Comparison of ENCODE assay signal across 33 cellular contexts in genomic region chr11:121539000-121539399, GRCh38.
DNase-seq lines count a peak whose midpoint lies in the region; ATAC-seq and TF ChIP-seq lines count a peak whose summit lies in the region.
"Had no signal": no experiment of that assay in that cellular context is flagged by ENCODE, and none has a peak within 500 bp of the region (broad histone marks: within the 10 kb centered on the region; RNA-seq: fewer than 3 reads in every experiment).

No MANE protein-coding gene starts in this region.

- no peaks in the 10 kb centered on the region for H3K4me1 ChIP-seq in suprapubic skin
- H3K4me1 ChIP-seq: breast epithelium, Caco-2, colonic mucosa, gastroesophageal sphincter had no signal

- no peak for DNase-seq in activated CD8-positive, alpha-beta T cell treated with anti-CD3 and anti-CD28 coated beads for 36 hours
- no peak for DNase-seq in activated CD8-positive, alpha-beta T cell treated with anti-CD3 and anti-CD28 coated beads, Interleukin-2, amount 10 ng/mL, durations not matched to agents 7 days and 5 days
- no peak for DNase-seq in T-helper 2 cell treated with Interferon-gamma antibody and Interleukin-4, amounts not matched to agents 5 μg/mL and 100 μg/mL, for 36 hours (ENCODE audit: low spot score)
- no peak for DNase-seq in natural killer cell
- DNase-seq in suprapubic skin (ENCODE audit: low spot score in 2 of 2), result no peak
- no peak for DNase-seq in cerebellar cortex (ENCODE audit: low spot score)
- no peak for DNase-seq in NCI-H128 (lab: John Stamatoyannopoulos, UW; ENCODE audit: unreplicated experiment)
- DNase-seq: activated CD4-positive, alpha-beta T cell treated with anti-CD3 and anti-CD28 coated beads for 48 hours; activated effector memory CD4-positive, alpha-beta T cell treated with Interleukin-2 at 50 U/mL for 16 hours; AML-193; amniotic stem cell; Caco-2; colonic mucosa; effector memory CD4-positive, alpha-beta T cell; EL; H7; hypothalamus; Kasumi-1; left ventricle myocardium inferior; MV-4-11; NCI-H1694 treated with DMSO at 0.1 percent for 48 hours; NCI-H69; nephron progenitor cell; ovary; retina; stimulated activated CD4-positive, alpha-beta T cell treated with anti-CD3 and anti-CD28 coated beads, Interleukin-2, amount 100 ng/mL, for 24 hours had no signal

- H3K4me1 Mint-ChIP-seq in activated CD8-positive, alpha-beta T cell treated with anti-CD3 and anti-CD28 coated beads for 36 hours (ENCODE audit: low read depth), result peaks cover 64% of the 10 kb centered on the region
- peaks cover 45% of the 10 kb centered on the region for H3K4me1 Mint-ChIP-seq in activated CD8-positive, alpha-beta T cell treated with anti-CD3 and anti-CD28 coated beads, Interleukin-2, amount 10 ng/mL, durations not matched to agents 7 days and 5 days (ENCODE audit: low read depth)
- peaks cover 20% of the 10 kb centered on the region for H3K4me1 Mint-ChIP-seq in T-helper 2 cell treated with Interferon-gamma antibody and Interleukin-4, amounts not matched to agents 5 μg/mL and 100 μg/mL, for 36 hours (ENCODE audit: low read depth)
- peaks cover 33 to 51% of the 10 kb centered on the region in 2 donors for H3K4me1 Mint-ChIP-seq in natural killer cell
- H3K4me1 Mint-ChIP-seq: mesothelial cell of epicardium, nephron progenitor cell had no signal

- H3K27ac Mint-ChIP-seq in activated CD8-positive, alpha-beta T cell treated with anti-CD3 and anti-CD28 coated beads for 36 hours, result peak overlapping the region; percentile 71
- no peak overlapping the region for H3K27ac Mint-ChIP-seq in activated CD8-positive, alpha-beta T cell treated with anti-CD3 and anti-CD28 coated beads, Interleukin-2, amount 10 ng/mL, durations not matched to agents 7 days and 5 days
- no peak overlapping the region for H3K27ac Mint-ChIP-seq in T-helper 2 cell treated with Interferon-gamma antibody and Interleukin-4, amounts not matched to agents 5 μg/mL and 100 μg/mL, for 36 hours
- H3K27ac Mint-ChIP-seq in natural killer cell, result peak overlapping the region; percentile 82
- H3K27ac Mint-ChIP-seq: mesothelial cell of epicardium; nephron progenitor cell; T-helper 1 cell treated with Interleukin-12 subunit alpha and Interleukin-12 subunit beta and Interleukin-4 antibody, amounts not matched to agents 30 μg/mL and 1 μg/mL, for 36 hours had no signal

- no peaks in the 10 kb centered on the region for H3K27me3 ChIP-seq in suprapubic skin
- H3K27me3 ChIP-seq: breast epithelium, colonic mucosa, gastroesophageal sphincter, ovary had no signal

- H3K36me3 Mint-ChIP-seq in activated CD8-positive, alpha-beta T cell treated with anti-CD3 and anti-CD28 coated beads for 36 hours (ENCODE audit: low read depth), result peaks cover 34% of the 10 kb centered on the region
- peaks cover 66% of the 10 kb centered on the region for H3K36me3 Mint-ChIP-seq in activated CD8-positive, alpha-beta T cell treated with anti-CD3 and anti-CD28 coated beads, Interleukin-2, amount 10 ng/mL, durations not matched to agents 7 days and 5 days (ENCODE audit: low read depth)
- peaks cover 46% of the 10 kb centered on the region for H3K36me3 Mint-ChIP-seq in T-helper 2 cell treated with Interferon-gamma antibody and Interleukin-4, amounts not matched to agents 5 μg/mL and 100 μg/mL, for 36 hours (ENCODE audit: low read depth)
- peaks cover 28% of the 10 kb centered on the region for H3K36me3 Mint-ChIP-seq in natural killer cell

- no peak for TF ChIP-seq POLR2A in suprapubic skin (IDR thresholded peaks at IDR 0.05)

- TF ChIP-seq EP300 in suprapubic skin (IDR thresholded peaks at IDR 0.05), result no peak

- intact Hi-C loops in activated CD8-positive, alpha-beta T cell treated with anti-CD3 and anti-CD28 coated beads for 36 hours (cut with micrococcal nuclease), result loop anchor here (5.0 to 10.0 kb wide), 2 partner anchors 42 to 74 kb away; no protein-coding TSS in a partner anchor
- intact Hi-C loops in natural killer cell (cut with micrococcal nuclease), result no loop called here

- H3K27me3 Mint-ChIP-seq in activated CD8-positive, alpha-beta T cell treated with anti-CD3 and anti-CD28 coated beads for 36 hours, result no peaks in the 10 kb centered on the region
- no peaks in the 10 kb centered on the region for H3K27me3 Mint-ChIP-seq in activated CD8-positive, alpha-beta T cell treated with anti-CD3 and anti-CD28 coated beads, Interleukin-2, amount 10 ng/mL, durations not matched to agents 7 days and 5 days (ENCODE audit: low read depth)
- H3K27me3 Mint-ChIP-seq in T-helper 2 cell treated with Interferon-gamma antibody and Interleukin-4, amounts not matched to agents 5 μg/mL and 100 μg/mL, for 36 hours (ENCODE audit: low read depth), result no peaks in the 10 kb centered on the region
- H3K27me3 Mint-ChIP-seq in natural killer cell (ENCODE audit: low read depth in 2 of 2), result no peaks in the 10 kb centered on the region

- no peaks in the 10 kb centered on the region for H3K9me3 Mint-ChIP-seq in activated CD8-positive, alpha-beta T cell treated with anti-CD3 and anti-CD28 coated beads for 36 hours
- H3K9me3 Mint-ChIP-seq in activated CD8-positive, alpha-beta T cell treated with anti-CD3 and anti-CD28 coated beads, Interleukin-2, amount 10 ng/mL, durations not matched to agents 7 days and 5 days (ENCODE audit: insufficient read depth), result no peaks in the 10 kb centered on the region
- no peaks in the 10 kb centered on the region for H3K9me3 Mint-ChIP-seq in T-helper 2 cell treated with Interferon-gamma antibody and Interleukin-4, amounts not matched to agents 5 μg/mL and 100 μg/mL, for 36 hours
- H3K9me3 Mint-ChIP-seq in natural killer cell, result no peaks in the 10 kb centered on the region
- H3K9me3 Mint-ChIP-seq: mesothelial cell of epicardium; nephron progenitor cell; T-helper 1 cell treated with Interleukin-12 subunit alpha and Interleukin-12 subunit beta and Interleukin-4 antibody, amounts not matched to agents 30 μg/mL and 1 μg/mL, for 36 hours had no signal

- H3K36me3 ChIP-seq in suprapubic skin, result peaks cover 3% of the 10 kb centered on the region
- H3K36me3 ChIP-seq: breast epithelium, colonic mucosa, left ventricle myocardium inferior, ovary had no signal

- CTCF ChIA-PET in activated CD8-positive, alpha-beta T cell treated with anti-CD3 and anti-CD28 coated beads for 36 hours (lab: Charles Lee), result no interaction called here
- CTCF ChIA-PET in activated CD8-positive, alpha-beta T cell treated with anti-CD3 and anti-CD28 coated beads, Interleukin-2, amount 10 ng/mL, durations not matched to agents 7 days and 5 days (lab: Charles Lee), result no interaction called here

- POLR2A ChIA-PET in activated CD8-positive, alpha-beta T cell treated with anti-CD3 and anti-CD28 coated beads for 36 hours (lab: Charles Lee), result interaction anchor here (1.0 kb wide), 1 partner anchor 87 kb away, joined by 3 read pairs; no protein-coding TSS in a partner anchor
- POLR2A ChIA-PET in activated CD8-positive, alpha-beta T cell treated with anti-CD3 and anti-CD28 coated beads, Interleukin-2, amount 10 ng/mL, durations not matched to agents 7 days and 5 days (lab: Charles Lee), result no interaction called here

- H3K4me3 Mint-ChIP-seq in activated CD8-positive, alpha-beta T cell treated with anti-CD3 and anti-CD28 coated beads for 36 hours, result no peak overlapping the region
- no peak overlapping the region for H3K4me3 Mint-ChIP-seq in activated CD8-positive, alpha-beta T cell treated with anti-CD3 and anti-CD28 coated beads, Interleukin-2, amount 10 ng/mL, durations not matched to agents 7 days and 5 days
- peak overlapping the region; percentile 19 for H3K4me3 Mint-ChIP-seq in T-helper 2 cell treated with Interferon-gamma antibody and Interleukin-4, amounts not matched to agents 5 μg/mL and 100 μg/mL, for 36 hours
- no peak overlapping the region for H3K4me3 Mint-ChIP-seq in natural killer cell
- H3K4me3 Mint-ChIP-seq: mesothelial cell of epicardium; nephron progenitor cell; T-helper 1 cell treated with Interleukin-12 subunit alpha and Interleukin-12 subunit beta and Interleukin-4 antibody, amounts not matched to agents 30 μg/mL and 1 μg/mL, for 36 hours had no signal

- H3K4me3 ChIP-seq in GM08714 (ENCODE audit: low read length) (peak overlapping the region; percentile 18; the same call in 1 of the 2 replicates), suprapubic skin (no peak overlapping the region)
- H3K4me3 ChIP-seq: breast epithelium, colonic mucosa, gastroesophageal sphincter, left ventricle myocardium inferior, ovary, smooth muscle cell had no signal

- ATAC-seq in activated CD8-positive, alpha-beta T cell treated with anti-CD3 and anti-CD28 coated beads for 36 hours, result no peak
- ATAC-seq in activated CD8-positive, alpha-beta T cell treated with anti-CD3 and anti-CD28 coated beads, Interleukin-2, amount 10 ng/mL, durations not matched to agents 7 days and 5 days, result no peak
- no peak for ATAC-seq in natural killer cell
- ATAC-seq: esophagus mucosa, gastroesophageal sphincter had no signal

- H3K9me3 ChIP-seq in suprapubic skin, result no peaks in the 10 kb centered on the region
- H3K9me3 ChIP-seq: breast epithelium, Caco-2, colonic mucosa, gastroesophageal sphincter, left ventricle myocardium inferior, ovary had no signal

- no peak for TF ChIP-seq CTCF in activated CD8-positive, alpha-beta T cell treated with anti-CD3 and anti-CD28 coated beads for 36 hours (IDR thresholded peaks at IDR 0.05)
- TF ChIP-seq CTCF in natural killer cell (IDR thresholded peaks at IDR 0.05) (no peak), suprapubic skin (IDR thresholded peaks at IDR 0.05) (no peak)

- 54% methylated on average over 5 of the region's 5 CpGs for WGBS in suprapubic skin

- H3K27ac ChIP-seq in suprapubic skin, result no peak overlapping the region
- H3K27ac ChIP-seq: breast epithelium, colonic mucosa, gastroesophageal sphincter, left ventricle myocardium inferior, ovary had no signal

Comparison
In these comparisons a context has a peak if more than half of its experiments do, and no peak if none do; other contexts are left out.
1. H3K27ac Mint-ChIP-seq: peak in activated CD8-positive, alpha-beta T cell treated with anti-CD3 and anti-CD28 coated beads for 36 hours (single experiment) and natural killer cell (2 of 2); none in activated CD8-positive, alpha-beta T cell treated with anti-CD3 and anti-CD28 coated beads, Interleukin-2, amount 10 ng/mL, durations not matched to agents 7 days and 5 days (single experiment) and T-helper 2 cell treated with Interferon-gamma antibody and Interleukin-4, amounts not matched to agents 5 μg/mL and 100 μg/mL, for 36 hours (single experiment).